Comparison of ENCODE assay signal across 8 cellular contexts in the genomic region with DNA sequence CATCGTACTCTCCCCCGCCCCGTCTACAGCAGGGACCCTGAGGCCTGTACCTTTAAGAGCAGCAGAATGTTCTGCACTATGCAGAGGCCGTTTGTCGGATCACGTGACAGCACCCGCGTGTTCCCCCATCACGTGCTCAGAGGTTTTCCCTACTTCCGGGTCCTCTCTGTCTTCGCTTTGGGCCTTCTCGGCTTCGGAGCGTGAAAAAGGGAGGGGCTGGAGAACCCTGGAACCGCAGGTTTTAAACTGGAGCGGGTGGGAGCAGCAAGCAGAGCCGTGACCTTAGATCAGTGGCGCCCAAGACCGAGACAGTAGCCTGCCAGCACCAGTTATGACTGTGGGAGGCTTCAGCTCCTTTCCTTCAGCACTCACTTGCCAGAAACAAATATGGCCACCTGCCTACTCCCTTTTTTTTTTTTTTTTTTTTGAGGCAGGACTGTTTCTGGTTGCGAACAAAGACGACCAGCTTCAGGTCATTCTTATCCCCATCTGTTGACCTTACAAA. TPM values are rescaled to one million over a fixed set of nuclear protein-coding genes. Genes with fewer than 3 reads are reported as not detected.
A peak's percentile ranks its signal among the peaks of the same experiment; 100 is the strongest.
DNase-seq lines count a peak whose midpoint lies in the region; ATAC-seq and TF ChIP-seq lines count a peak whose summit lies in the region.

A gene (minus strand): TSS at position 105 of the 505 bp plus-strand sequence. CDS start 315 bp downstream, outside the sequence.

- ATAC-seq in HG02610 (IDR thresholded peaks at IDR 0.05; ENCODE audit: unreplicated experiment) (peak; percentile 63), omental fat pad (ENCODE audit: low FRiP score) (peak; percentile 95)

- DNase-seq in NCI-H1105 treated with DMSO at 0.1 percent for 48 hours (lab: John Stamatoyannopoulos, UW): peak; percentile 95
- peak; percentile 95 for DNase-seq in SKM-1 treated with dmso at 0.1 percent for 144 hours (lab: John Stamatoyannopoulos, UW; ENCODE audit: unreplicated experiment)
- DNase-seq in glutamatergic neuron: peak; percentile 85
- DNase-seq in omental fat pad (ENCODE audit: low spot score): peak; percentile 75

- peak within 1 kb of the TSS; percentile 91 for H3K27ac ChIP-seq in temporal lobe (ENCODE audit: low read depth, low read length)

- H3K4me3 ChIP-seq in GM08714 (ENCODE audit: low read length): peak within 1 kb of the TSS; percentile 81

- peak within 1 kb of the TSS; percentile 100 for H3K27ac Mint-ChIP-seq in activated naive CD8-positive, alpha-beta T cell
- H3K27ac Mint-ChIP-seq in glutamatergic neuron (ENCODE audit: unreplicated experiment): peak within 1 kb of the TSS; percentile 100

- peak within 1 kb of the TSS; percentile 95 for H3K4me3 Mint-ChIP-seq in activated naive CD8-positive, alpha-beta T cell
- H3K4me3 Mint-ChIP-seq in glutamatergic neuron (ENCODE audit: unreplicated experiment): peak within 1 kb of the TSS; percentile 95

- H3K9me3 Mint-ChIP-seq in activated naive CD8-positive, alpha-beta T cell (ENCODE audit: low read depth): no peaks in the 10 kb centered on the region
- peaks cover 8% of the 10 kb centered on the region for H3K9me3 Mint-ChIP-seq in glutamatergic neuron (ENCODE audit: unreplicated experiment)

- H3K36me3 Mint-ChIP-seq in activated naive CD8-positive, alpha-beta T cell: no peaks in the 10 kb centered on the region
- H3K36me3 Mint-ChIP-seq in glutamatergic neuron (ENCODE audit: unreplicated experiment): no peaks in the 10 kb centered on the region

- peaks cover 60% of the 10 kb centered on the region for H3K4me1 Mint-ChIP-seq in activated naive CD8-positive, alpha-beta T cell (ENCODE audit: low read depth)
- no peaks in the 10 kb centered on the region for H3K4me1 Mint-ChIP-seq in glutamatergic neuron (ENCODE audit: low read depth, unreplicated experiment)

- H3K27me3 Mint-ChIP-seq in activated naive CD8-positive, alpha-beta T cell: no peaks in the 10 kb centered on the region
- peaks cover 11% of the 10 kb centered on the region for H3K27me3 Mint-ChIP-seq in glutamatergic neuron (ENCODE audit: unreplicated experiment)

- TF ChIP-seq CTCF in glutamatergic neuron (IDR thresholded peaks at IDR 0.05; ENCODE audit: partially characterized antibody, unreplicated experiment) (no peak), omental fat pad (IDR thresholded peaks at IDR 0.05) (no peak)

RNA-seq across cellular contexts. Expression of the gene that starts here (rescaled TPM):
- 29.4 TPM for total RNA-seq in glutamatergic neuron (ENCODE audit: unreplicated experiment)
- 10 to 100 TPM; 20.1 to 28.9 (median 24.9) TPM for total RNA-seq in omental fat pad
- total RNA-seq in temporal lobe: 10.6 TPM

Comparison
In these comparisons a context has a peak if more than half of its experiments do, and no peak if none do; other contexts are left out.
1. Peak in every context shown above with its lines: DNase-seq, ATAC-seq, H3K4me3 ChIP-seq and H3K27ac ChIP-seq.